ENCODE assay signal across 16 cellular contexts in the genomic region with DNA sequence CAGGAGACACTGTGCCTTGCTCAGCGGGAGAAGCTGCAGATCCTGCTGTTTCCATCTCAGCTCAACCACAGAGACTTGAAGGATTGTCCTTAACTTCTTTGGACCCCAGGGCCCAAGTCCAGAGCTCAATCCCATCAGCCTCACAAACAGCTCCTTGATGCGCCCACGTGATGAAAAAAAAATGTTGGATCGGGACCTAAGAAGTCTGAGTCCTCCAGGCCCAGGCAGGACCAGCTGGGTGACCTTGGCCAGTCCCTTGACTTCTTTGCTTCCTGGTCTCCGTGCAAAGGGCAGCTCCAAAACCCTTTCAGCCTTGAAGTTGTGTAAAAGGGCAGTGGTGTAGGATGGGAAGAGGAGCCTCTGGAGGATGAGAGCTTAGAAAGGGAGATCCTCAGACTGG.
DNase-seq lines count a peak whose midpoint lies in the region; ATAC-seq and TF ChIP-seq lines count a peak whose summit lies in the region.
"Had no signal": no experiment of that assay in that cellular context is flagged by ENCODE, and none has a peak within 500 bp of the region (broad histone marks: within the 10 kb centered on the region; RNA-seq: fewer than 3 reads in every experiment).

No MANE protein-coding gene starts in this region.

- H3K27ac ChIP-seq in right atrium auricular region (no peak overlapping the region), mucosa of rectum (ENCODE audit: low read depth in 2 of 2, low read length in 2 of 2) (peak overlapping the region; percentile 26 to 50), suprapubic skin (peak overlapping the region; percentile 44)
- H3K27ac ChIP-seq: right lobe of liver had no signal

- ATAC-seq in Right ventricle myocardium inferior (no peak), HG02798 (IDR thresholded peaks at IDR 0.05; ENCODE audit: poor library complexity, unreplicated experiment) (no peak)

- H3K9ac ChIP-seq in mucosa of rectum (ENCODE audit: low read depth in 1 of 2, low read length in 2 of 2): no peak overlapping the region

- no peaks in the 10 kb centered on the region for H3K9me3 Mint-ChIP-seq in chondrocyte (ENCODE audit: low read depth)
- H3K9me3 Mint-ChIP-seq: activated CD4-positive, alpha-beta T cell treated with anti-CD3 and anti-CD28 coated beads, Interleukin-2, amount 10 ng/mL, durations not matched to agents 24 days and 14 days; activated naive CD8-positive, alpha-beta T cell treated with anti-CD3 and anti-CD28 coated beads, Interleukin-2, amount 50 U/mL, for 24 hours; stimulated activated naive CD8-positive, alpha-beta T cell treated with anti-CD3 and anti-CD28 coated beads, Interleukin-15, amount 100 ng/mL, for 72 hours had no signal

- TF ChIP-seq POLR2A in suprapubic skin (IDR thresholded peaks at IDR 0.05): no peak

- no peak overlapping the region for H3K4me3 Mint-ChIP-seq in chondrocyte (ENCODE audit: unreplicated experiment)
- H3K4me3 Mint-ChIP-seq: activated CD4-positive, alpha-beta T cell treated with anti-CD3 and anti-CD28 coated beads, Interleukin-2, amount 10 ng/mL, durations not matched to agents 24 days and 14 days; activated naive CD8-positive, alpha-beta T cell treated with anti-CD3 and anti-CD28 coated beads, Interleukin-2, amount 50 U/mL, for 24 hours had no signal

- H3K36me3 ChIP-seq in right atrium auricular region (no peaks in the 10 kb centered on the region), mucosa of rectum (ENCODE audit: control insufficient read depth in 2 of 2, insufficient read depth in 2 of 2, low read length in 2 of 2) (no peaks in the 10 kb centered on the region), suprapubic skin (no peaks in the 10 kb centered on the region)
- H3K36me3 ChIP-seq: right lobe of liver had no signal

- TF ChIP-seq CTCF in right atrium auricular region (IDR thresholded peaks at IDR 0.05) (no peak), chondrocyte (IDR thresholded peaks at IDR 0.05) (no peak), suprapubic skin (IDR thresholded peaks at IDR 0.05) (no peak)

- H3K4me3 ChIP-seq in right atrium auricular region (no peak overlapping the region), mucosa of rectum (ENCODE audit: low read length in 2 of 2) (no peak overlapping the region), suprapubic skin (no peak overlapping the region)
- H3K4me3 ChIP-seq: right lobe of liver had no signal

- peak; percentile 11 for DNase-seq in Right ventricle myocardium inferior (ENCODE audit: missing footprints)
- DNase-seq in right atrium auricular region (ENCODE audit: low spot score): no peak
- peak; percentile 26 for DNase-seq in chondrocyte (ENCODE audit: low spot score)
- DNase-seq in suprapubic skin (ENCODE audit: low spot score in 2 of 2): peak in 1 of 2 donors; percentile 46
- no peak for DNase-seq in ureter (ENCODE audit: low spot score)
- no peak for DNase-seq in hypothalamus (lab: John Stamatoyannopoulos, UW)
- DNase-seq: activated CD4-positive, alpha-beta T cell treated with anti-CD3 and anti-CD28 coated beads, Interleukin-2, amount 10 ng/mL, durations not matched to agents 24 days and 14 days; cerebellar nuclear complex; COR-L47; KG1; NCI-H1417; stimulated activated naive CD8-positive, alpha-beta T cell treated with anti-CD3 and anti-CD28 coated beads, Interleukin-15, amount 100 ng/mL, for 72 hours had no signal

- H3K9me3 ChIP-seq in right atrium auricular region (no peaks in the 10 kb centered on the region), mucosa of rectum (ENCODE audit: control insufficient read depth in 2 of 2, low read length in 2 of 2) (no peaks in the 10 kb centered on the region), suprapubic skin (no peaks in the 10 kb centered on the region)
- H3K9me3 ChIP-seq: right lobe of liver had no signal

- H3K4me1 ChIP-seq in right atrium auricular region (peaks cover 0 to 38% of the 10 kb centered on the region in 2 donors), mucosa of rectum (ENCODE audit: control insufficient read depth in 2 of 2, insufficient read depth in 2 of 2, low read length in 2 of 2) (peaks cover 9 to 16% of the 10 kb centered on the region in 2 donors), suprapubic skin (peaks cover 32% of the 10 kb centered on the region)

- H3K27me3 Mint-ChIP-seq in chondrocyte (ENCODE audit: low read depth): peaks cover 2% of the 10 kb centered on the region

- no peaks in the 10 kb centered on the region for H3K36me3 Mint-ChIP-seq in chondrocyte (ENCODE audit: low read depth)

- TF ChIP-seq EP300 in suprapubic skin (IDR thresholded peaks at IDR 0.05): no peak

- no peak overlapping the region for H3K27ac Mint-ChIP-seq in chondrocyte (ENCODE audit: unreplicated experiment)
- H3K27ac Mint-ChIP-seq: activated CD4-positive, alpha-beta T cell treated with anti-CD3 and anti-CD28 coated beads, Interleukin-2, amount 10 ng/mL, durations not matched to agents 24 days and 14 days; activated naive CD8-positive, alpha-beta T cell treated with anti-CD3 and anti-CD28 coated beads, Interleukin-2, amount 50 U/mL, for 24 hours had no signal

- peaks cover 59% of the 10 kb centered on the region for H3K4me1 Mint-ChIP-seq in chondrocyte (ENCODE audit: low read depth)

- WGBS in suprapubic skin: 66% methylated on average over 5 of the region's 5 CpGs

- intact Hi-C loops in Right ventricle myocardium inferior (cut with DNase I): no loop called here

- H3K27me3 ChIP-seq in right atrium auricular region: no peaks in the 10 kb centered on the region
- H3K27me3 ChIP-seq in mucosa of rectum (ENCODE audit: control insufficient read depth in 2 of 2, insufficient read depth in 2 of 2, low read length in 2 of 2): no peaks in the 10 kb centered on the region
- no peaks in the 10 kb centered on the region for H3K27me3 ChIP-seq in suprapubic skin
- H3K27me3 ChIP-seq: right lobe of liver had no signal

Comparison
In these comparisons a context has a peak if more than half of its experiments do, and no peak if none do; other contexts are left out.
1. DNase-seq: peak in Right ventricle myocardium inferior (single experiment) and chondrocyte (single experiment); none in right atrium auricular region (single experiment), ureter (single experiment) and hypothalamus (0 of 51).
2. H3K27ac ChIP-seq: peak in mucosa of rectum (2 of 2) and suprapubic skin (single experiment); none in right atrium auricular region (0 of 2).